Comparison of ENCODE assay signal across 1 cellular context in the genomic region with DNA sequence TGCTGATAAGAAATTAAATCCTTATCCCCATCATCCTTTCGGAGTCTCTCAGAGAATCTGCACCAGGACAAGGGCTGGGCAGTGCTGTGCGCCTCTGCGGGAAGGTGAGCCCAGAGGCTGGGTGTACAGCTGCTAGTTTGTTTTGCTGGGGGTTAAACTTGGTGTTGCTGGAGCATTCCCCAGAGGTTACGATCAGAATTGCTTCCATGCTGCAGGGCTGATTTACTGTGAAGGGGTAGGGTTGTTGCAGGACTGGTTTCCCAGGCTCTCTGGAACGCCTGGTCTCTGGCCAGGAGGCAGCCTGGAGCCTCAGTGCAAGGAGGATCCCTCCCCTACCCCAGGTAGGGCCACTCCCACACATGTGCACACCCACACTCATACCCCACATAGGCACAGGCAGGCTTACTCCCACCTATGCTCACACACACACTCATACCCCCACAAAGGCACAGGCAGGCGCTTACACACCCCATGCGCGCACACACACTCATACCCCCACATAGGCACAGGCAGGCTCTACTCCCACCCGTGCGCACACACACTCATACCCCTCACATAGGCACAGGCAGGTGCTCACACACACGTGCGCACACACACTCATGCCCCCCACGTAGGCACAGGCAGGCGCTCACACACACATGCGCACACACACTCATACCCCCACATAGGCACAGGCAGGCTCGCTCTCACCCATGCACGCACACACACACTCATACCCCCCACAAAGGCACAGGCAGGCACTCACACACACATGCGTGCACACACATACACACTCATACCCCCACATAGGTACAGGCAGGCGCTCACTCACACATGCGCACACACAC.
TF ChIP-seq lines count a peak whose summit lies in the region.

No MANE protein-coding gene starts in this region.

TF ChIP-seq in H1, 55 proteins besides CTCF, POLR2A, EP300 and RAD21:
- TF ChIP-seq TAF1 (IDR thresholded peaks at IDR 0.05; ENCODE audit: low read depth, low read length) (no peak), RNF2 (IDR thresholded peaks at IDR 0.05; ENCODE audit: borderline replicate concordance, low read depth, low read length, missing control alignments, poor library complexity, severe bottlenecking) (no peak), TBP (IDR thresholded peaks at IDR 0.05; ENCODE audit: low read depth, low read length) (no peak), SUZ12 (IDR thresholded peaks at IDR 0.05; ENCODE audit: low read length) (no peak), TEAD4 (IDR thresholded peaks at IDR 0.05; ENCODE audit: low read depth, low read length) (no peak), EGR1 (IDR thresholded peaks at IDR 0.05; ENCODE audit: borderline replicate concordance, low read depth, low read length) (no peak), NANOG (IDR thresholded peaks at IDR 0.05; ENCODE audit: insufficient read depth, low read depth, low read length, poor library complexity, severe bottlenecking) (no peak), SRF (IDR thresholded peaks at IDR 0.05; ENCODE audit: low read depth, low read length) (no peak), CHD2 (IDR thresholded peaks at IDR 0.05; ENCODE audit: low read length) (no peak), USF2 (IDR thresholded peaks at IDR 0.05; ENCODE audit: low read length) (no peak), CREB1 (IDR thresholded peaks at IDR 0.05) (no peak)
- TF ChIP-seq, protein P1, sequence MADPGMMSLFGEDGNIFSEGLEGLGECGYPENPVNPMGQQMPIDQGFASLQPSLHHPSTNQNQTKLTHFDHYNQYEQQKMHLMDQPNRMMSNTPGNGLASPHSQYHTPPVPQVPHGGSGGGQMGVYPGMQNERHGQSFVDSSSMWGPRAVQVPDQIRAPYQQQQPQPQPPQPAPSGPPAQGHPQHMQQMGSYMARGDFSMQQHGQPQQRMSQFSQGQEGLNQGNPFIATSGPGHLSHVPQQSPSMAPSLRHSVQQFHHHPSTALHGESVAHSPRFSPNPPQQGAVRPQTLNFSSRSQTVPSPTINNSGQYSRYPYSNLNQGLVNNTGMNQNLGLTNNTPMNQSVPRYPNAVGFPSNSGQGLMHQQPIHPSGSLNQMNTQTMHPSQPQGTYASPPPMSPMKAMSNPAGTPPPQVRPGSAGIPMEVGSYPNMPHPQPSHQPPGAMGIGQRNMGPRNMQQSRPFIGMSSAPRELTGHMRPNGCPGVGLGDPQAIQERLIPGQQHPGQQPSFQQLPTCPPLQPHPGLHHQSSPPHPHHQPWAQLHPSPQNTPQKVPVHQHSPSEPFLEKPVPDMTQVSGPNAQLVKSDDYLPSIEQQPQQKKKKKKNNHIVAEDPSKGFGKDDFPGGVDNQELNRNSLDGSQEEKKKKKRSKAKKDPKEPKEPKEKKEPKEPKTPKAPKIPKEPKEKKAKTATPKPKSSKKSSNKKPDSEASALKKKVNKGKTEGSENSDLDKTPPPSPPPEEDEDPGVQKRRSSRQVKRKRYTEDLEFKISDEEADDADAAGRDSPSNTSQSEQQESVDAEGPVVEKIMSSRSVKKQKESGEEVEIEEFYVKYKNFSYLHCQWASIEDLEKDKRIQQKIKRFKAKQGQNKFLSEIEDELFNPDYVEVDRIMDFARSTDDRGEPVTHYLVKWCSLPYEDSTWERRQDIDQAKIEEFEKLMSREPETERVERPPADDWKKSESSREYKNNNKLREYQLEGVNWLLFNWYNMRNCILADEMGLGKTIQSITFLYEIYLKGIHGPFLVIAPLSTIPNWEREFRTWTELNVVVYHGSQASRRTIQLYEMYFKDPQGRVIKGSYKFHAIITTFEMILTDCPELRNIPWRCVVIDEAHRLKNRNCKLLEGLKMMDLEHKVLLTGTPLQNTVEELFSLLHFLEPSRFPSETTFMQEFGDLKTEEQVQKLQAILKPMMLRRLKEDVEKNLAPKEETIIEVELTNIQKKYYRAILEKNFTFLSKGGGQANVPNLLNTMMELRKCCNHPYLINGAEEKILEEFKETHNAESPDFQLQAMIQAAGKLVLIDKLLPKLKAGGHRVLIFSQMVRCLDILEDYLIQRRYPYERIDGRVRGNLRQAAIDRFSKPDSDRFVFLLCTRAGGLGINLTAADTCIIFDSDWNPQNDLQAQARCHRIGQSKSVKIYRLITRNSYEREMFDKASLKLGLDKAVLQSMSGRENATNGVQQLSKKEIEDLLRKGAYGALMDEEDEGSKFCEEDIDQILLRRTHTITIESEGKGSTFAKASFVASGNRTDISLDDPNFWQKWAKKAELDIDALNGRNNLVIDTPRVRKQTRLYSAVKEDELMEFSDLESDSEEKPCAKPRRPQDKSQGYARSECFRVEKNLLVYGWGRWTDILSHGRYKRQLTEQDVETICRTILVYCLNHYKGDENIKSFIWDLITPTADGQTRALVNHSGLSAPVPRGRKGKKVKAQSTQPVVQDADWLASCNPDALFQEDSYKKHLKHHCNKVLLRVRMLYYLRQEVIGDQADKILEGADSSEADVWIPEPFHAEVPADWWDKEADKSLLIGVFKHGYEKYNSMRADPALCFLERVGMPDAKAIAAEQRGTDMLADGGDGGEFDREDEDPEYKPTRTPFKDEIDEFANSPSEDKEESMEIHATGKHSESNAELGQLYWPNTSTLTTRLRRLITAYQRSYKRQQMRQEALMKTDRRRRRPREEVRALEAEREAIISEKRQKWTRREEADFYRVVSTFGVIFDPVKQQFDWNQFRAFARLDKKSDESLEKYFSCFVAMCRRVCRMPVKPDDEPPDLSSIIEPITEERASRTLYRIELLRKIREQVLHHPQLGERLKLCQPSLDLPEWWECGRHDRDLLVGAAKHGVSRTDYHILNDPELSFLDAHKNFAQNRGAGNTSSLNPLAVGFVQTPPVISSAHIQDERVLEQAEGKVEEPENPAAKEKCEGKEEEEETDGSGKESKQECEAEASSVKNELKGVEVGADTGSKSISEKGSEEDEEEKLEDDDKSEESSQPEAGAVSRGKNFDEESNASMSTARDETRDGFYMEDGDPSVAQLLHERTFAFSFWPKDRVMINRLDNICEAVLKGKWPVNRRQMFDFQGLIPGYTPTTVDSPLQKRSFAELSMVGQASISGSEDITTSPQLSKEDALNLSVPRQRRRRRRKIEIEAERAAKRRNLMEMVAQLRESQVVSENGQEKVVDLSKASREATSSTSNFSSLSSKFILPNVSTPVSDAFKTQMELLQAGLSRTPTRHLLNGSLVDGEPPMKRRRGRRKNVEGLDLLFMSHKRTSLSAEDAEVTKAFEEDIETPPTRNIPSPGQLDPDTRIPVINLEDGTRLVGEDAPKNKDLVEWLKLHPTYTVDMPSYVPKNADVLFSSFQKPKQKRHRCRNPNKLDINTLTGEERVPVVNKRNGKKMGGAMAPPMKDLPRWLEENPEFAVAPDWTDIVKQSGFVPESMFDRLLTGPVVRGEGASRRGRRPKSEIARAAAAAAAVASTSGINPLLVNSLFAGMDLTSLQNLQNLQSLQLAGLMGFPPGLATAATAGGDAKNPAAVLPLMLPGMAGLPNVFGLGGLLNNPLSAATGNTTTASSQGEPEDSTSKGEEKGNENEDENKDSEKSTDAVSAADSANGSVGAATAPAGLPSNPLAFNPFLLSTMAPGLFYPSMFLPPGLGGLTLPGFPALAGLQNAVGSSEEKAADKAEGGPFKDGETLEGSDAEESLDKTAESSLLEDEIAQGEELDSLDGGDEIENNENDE (IDR thresholded peaks at IDR 0.05; ENCODE audit: insufficient replicate concordance, low read length) = no peak
- TF ChIP-seq, protein P2, sequence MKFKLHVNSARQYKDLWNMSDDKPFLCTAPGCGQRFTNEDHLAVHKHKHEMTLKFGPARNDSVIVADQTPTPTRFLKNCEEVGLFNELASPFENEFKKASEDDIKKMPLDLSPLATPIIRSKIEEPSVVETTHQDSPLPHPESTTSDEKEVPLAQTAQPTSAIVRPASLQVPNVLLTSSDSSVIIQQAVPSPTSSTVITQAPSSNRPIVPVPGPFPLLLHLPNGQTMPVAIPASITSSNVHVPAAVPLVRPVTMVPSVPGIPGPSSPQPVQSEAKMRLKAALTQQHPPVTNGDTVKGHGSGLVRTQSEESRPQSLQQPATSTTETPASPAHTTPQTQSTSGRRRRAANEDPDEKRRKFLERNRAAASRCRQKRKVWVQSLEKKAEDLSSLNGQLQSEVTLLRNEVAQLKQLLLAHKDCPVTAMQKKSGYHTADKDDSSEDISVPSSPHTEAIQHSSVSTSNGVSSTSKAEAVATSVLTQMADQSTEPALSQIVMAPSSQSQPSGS (IDR thresholded peaks at IDR 0.05; ENCODE audit: low read length) = no peak
- TF ChIP-seq, protein P3, sequence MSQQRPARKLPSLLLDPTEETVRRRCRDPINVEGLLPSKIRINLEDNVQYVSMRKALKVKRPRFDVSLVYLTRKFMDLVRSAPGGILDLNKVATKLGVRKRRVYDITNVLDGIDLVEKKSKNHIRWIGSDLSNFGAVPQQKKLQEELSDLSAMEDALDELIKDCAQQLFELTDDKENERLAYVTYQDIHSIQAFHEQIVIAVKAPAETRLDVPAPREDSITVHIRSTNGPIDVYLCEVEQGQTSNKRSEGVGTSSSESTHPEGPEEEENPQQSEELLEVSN (IDR thresholded peaks at IDR 0.05) = no peak
